In genomic region chr17:62950067-62950466, GRCh38 we compare ENCODE assay signal across 11 cellular contexts. TPM values are rescaled to one million over a fixed set of nuclear protein-coding genes. Genes with fewer than 3 reads are reported as not detected.
DNase-seq lines count a peak whose midpoint lies in the region; ATAC-seq and TF ChIP-seq lines count a peak whose summit lies in the region.
"Had no signal": no experiment of that assay in that cellular context is flagged by ENCODE, and none has a peak within 500 bp of the region (broad histone marks: within the 10 kb centered on the region; RNA-seq: fewer than 3 reads in every experiment).

No MANE protein-coding gene starts in this region.

- ATAC-seq in Panc1 (peak; percentile 85), GM21390 (IDR thresholded peaks at IDR 0.05; ENCODE audit: unreplicated experiment) (no peak)

- H3K36me3 ChIP-seq in Panc1 (ENCODE audit: control insufficient read depth, insufficient read depth, low read length) = no peaks in the 10 kb centered on the region

- peak overlapping the region; percentile 36; the same call in 1 of the 2 replicates for H3K27ac ChIP-seq in Panc1 (ENCODE audit: low read length)
- H3K27ac ChIP-seq: skin epidermis had no signal

- TF ChIP-seq CTCF in Panc1 (IDR thresholded peaks at IDR 0.05) = no peak
- no peak for TF ChIP-seq CTCF in fibroblast of the aortic adventitia (IDR thresholded peaks at IDR 0.05; ENCODE audit: insufficient read depth, low read length)
- TF ChIP-seq CTCF in retinal pigment epithelial cell (conservative IDR thresholded peaks at IDR 0.05; ENCODE audit: low read depth, low read length) = no peak

- no peaks in the 10 kb centered on the region for H3K27me3 ChIP-seq in Panc1 (ENCODE audit: control insufficient read depth, insufficient read depth, low read length)

- no peaks in the 10 kb centered on the region for H3K4me1 ChIP-seq in Panc1 (ENCODE audit: control insufficient read depth, insufficient read depth, low read length)

- CTCF ChIA-PET in Panc1 (lab: Charles Lee) = interaction anchor here (0.6 kb wide), 1 partner anchor 121 kb away, joined by 3 read pairs; no protein-coding TSS in a partner anchor

- no peaks in the 10 kb centered on the region for H3K9me3 ChIP-seq in Panc1 (ENCODE audit: control insufficient read depth, insufficient read depth, low read depth, low read length)

- POLR2A ChIA-PET in Panc1 (lab: Charles Lee) = no interaction called here

- no TSS peak for BruUV-seq in Panc1 (replicated peaks; lab: Mats Ljungman, UMichigan)

- no peak overlapping the region for H3K4me3 ChIP-seq in Panc1 (ENCODE audit: low read depth in 2 of 2, low read length in 2 of 2)
- H3K4me3 ChIP-seq in fibroblast of the aortic adventitia (ENCODE audit: low read depth, low read length) = no peak overlapping the region
- no peak overlapping the region for H3K4me3 ChIP-seq in retinal pigment epithelial cell (ENCODE audit: low read length)
- H3K4me3 ChIP-seq: skin epidermis had no signal

- in situ Hi-C loops in Panc1 (cut with HindIII; ENCODE audit: low pct_unique_long_range_greater_than_20kb, low sequenced_read_pairs) = no loop called here

- intact Hi-C loops in Panc1 (cut with micrococcal nuclease; ENCODE audit: unreplicated experiment) = no loop called here

- DNase-seq in ELF-1 (ENCODE audit: low read depth, low spot score) = peak; percentile 11
- DNase-seq in Panc1 (ENCODE audit: low read depth, low spot score) = no peak
- peak; percentile 99 for DNase-seq in fibroblast of the aortic adventitia (ENCODE audit: low read depth)
- peak; percentile 98 for DNase-seq in retinal pigment epithelial cell (ENCODE audit: low read depth)
- no peak for DNase-seq in GF-D8 (lab: John Stamatoyannopoulos, UW)
- DNase-seq in superior temporal gyrus (ENCODE audit: extremely low spot score) = no peak
- DNase-seq in NCI-H146 treated with DMSO at 0.1 percent for 48 hours (lab: John Stamatoyannopoulos, UW; ENCODE audit: unreplicated experiment) = no peak
- DNase-seq: activated naive CD4-positive, alpha-beta T cell treated with Interleukin-2 at 50 U/mL for 16 hours; erythroblast had no signal

RNA-seq across cellular contexts. Expression of gene TANC2, which starts 16.0 kb away (rescaled TPM):
- total RNA-seq in Panc1 (2021; ENCODE audit: unreplicated experiment) (77.5 TPM), fibroblast of the aortic adventitia (ENCODE audit: low replicate concordance) (30.1 and 30.8 TPM in 2 replicates)
- polyA plus RNA-seq in Panc1 (2012; ENCODE audit: insufficient read length) = 28.2 TPM

Comparison
In these comparisons a context has a peak if more than half of its experiments do, and no peak if none do; other contexts are left out.
1. DNase-seq: peak in ELF-1 (single experiment), fibroblast of the aortic adventitia (single experiment) and retinal pigment epithelial cell (single experiment); none in Panc1 (single experiment), GF-D8 (single experiment), superior temporal gyrus (single experiment) and NCI-H146 treated with DMSO at 0.1 percent for 48 hours (single experiment).